ENCODE assay signal across 15 cellular contexts in genomic region chr3:133838916-133839800, GRCh38. TPM values are rescaled to one million over a fixed set of nuclear protein-coding genes. Genes with fewer than 3 reads are reported as not detected.
DNase-seq lines count a peak whose midpoint lies in the region; ATAC-seq and TF ChIP-seq lines count a peak whose summit lies in the region.
"Had no signal": no experiment of that assay in that cellular context is flagged by ENCODE, and none has a peak within 500 bp of the region (broad histone marks: within the 10 kb centered on the region; RNA-seq: fewer than 3 reads in every experiment).

No MANE protein-coding gene starts in this region.

- H3K9me3 ChIP-seq in Panc1 (ENCODE audit: control insufficient read depth, insufficient read depth, low read depth, low read length) = no peaks in the 10 kb centered on the region
- H3K9me3 ChIP-seq: A549, BLaER1 had no signal

- peak overlapping the region in 3 of 7 donors; percentile 15 to 37 (median 22) for H3K27ac Mint-ChIP-seq in CD14-positive monocyte
- peak overlapping the region; percentile 46 for H3K27ac Mint-ChIP-seq in stimulated activated effector memory CD8-positive, alpha-beta T cell treated with anti-CD3 and anti-CD28 coated beads, Interleukin-12 subunit alpha, Interleukin-12 subunit beta, amount 100 ng/mL, for 72 hours
- H3K27ac Mint-ChIP-seq: IgD-negative memory B cell had no signal

- H3K4me1 ChIP-seq in Panc1 (ENCODE audit: control insufficient read depth, insufficient read depth, low read length) = no peaks in the 10 kb centered on the region
- H3K4me1 ChIP-seq: A549 had no signal

- TF ChIP-seq CTCF in CD14-positive monocyte (IDR thresholded peaks at IDR 0.05) = no peak
- TF ChIP-seq CTCF in Panc1 (IDR thresholded peaks at IDR 0.05) = no peak

- POLR2A ChIA-PET in Panc1 (lab: Charles Lee) (no interaction called here), HEK293T (lab: Yijun Ruan, JAX) (no interaction called here)

- ATAC-seq in Panc1 = 0 out of 2 replicates have a peak, but pooled peaks have one; percentile 12
- no peak for ATAC-seq in stimulated activated effector memory CD8-positive, alpha-beta T cell treated with anti-CD3 and anti-CD28 coated beads, Interleukin-12 subunit alpha, Interleukin-12 subunit beta, amount 100 ng/mL, for 72 hours
- ATAC-seq: A549, HCT116 had no signal

- H3K4me3 ChIP-seq in Panc1 (ENCODE audit: low read depth in 2 of 2, low read length in 2 of 2) = no peak overlapping the region
- H3K4me3 ChIP-seq: A549, BLaER1, GM23248 had no signal

- H3K36me3 Mint-ChIP-seq in CD14-positive monocyte = no peaks in the 10 kb centered on the region
- H3K36me3 Mint-ChIP-seq in stimulated activated effector memory CD8-positive, alpha-beta T cell treated with anti-CD3 and anti-CD28 coated beads, Interleukin-12 subunit alpha, Interleukin-12 subunit beta, amount 100 ng/mL, for 72 hours = peaks cover 8% of the 10 kb centered on the region
- H3K36me3 Mint-ChIP-seq: CD4-positive, CD25-positive, alpha-beta regulatory T cell had no signal

- no peaks in the 10 kb centered on the region for H3K27me3 ChIP-seq in Panc1 (ENCODE audit: control insufficient read depth, insufficient read depth, low read length)
- H3K27me3 ChIP-seq: BLaER1 had no signal

- H3K27me3 Mint-ChIP-seq in CD14-positive monocyte (ENCODE audit: low read depth in 3 of 3) = peaks cover 0 to 2% (median 1%) of the 10 kb centered on the region in 3 donors
- H3K27me3 Mint-ChIP-seq: IgD-negative memory B cell had no signal

- BruUV-seq in Panc1 (replicated peaks; lab: Mats Ljungman, UMichigan) = no TSS peak

- DNase-seq in CD14-positive monocyte (ENCODE audit: low spot score) (peak; percentile 22), Panc1 (ENCODE audit: low read depth, low spot score) (no peak), islet precursor cell (peak; percentile 48), HEK293T (ENCODE audit: extremely low spot score) (no peak), NCI-H446 treated with DMSO at 0.1 percent for 48 hours (lab: John Stamatoyannopoulos, UW) (no peak), GDM1 (lab: John Stamatoyannopoulos, UW) (no peak)
- DNase-seq in stimulated activated effector memory CD8-positive, alpha-beta T cell treated with anti-CD3 and anti-CD28 coated beads, Interleukin-12 subunit alpha, Interleukin-12 subunit beta, amount 100 ng/mL, for 72 hours (ENCODE audit: low spot score in 2 of 2) = no peak
- DNase-seq: CD4-positive, CD25-positive, alpha-beta regulatory T cell; DMS53; GM23248 had no signal

- intact Hi-C loops in CD14-positive monocyte (cut with micrococcal nuclease) (no loop called here), Panc1 (cut with micrococcal nuclease; ENCODE audit: unreplicated experiment) (no loop called here)

- no peaks in the 10 kb centered on the region for H3K4me1 Mint-ChIP-seq in CD14-positive monocyte
- no peaks in the 10 kb centered on the region for H3K4me1 Mint-ChIP-seq in stimulated activated effector memory CD8-positive, alpha-beta T cell treated with anti-CD3 and anti-CD28 coated beads, Interleukin-12 subunit alpha, Interleukin-12 subunit beta, amount 100 ng/mL, for 72 hours
- H3K4me1 Mint-ChIP-seq: CD4-positive, CD25-positive, alpha-beta regulatory T cell; IgD-negative memory B cell had no signal

- in situ Hi-C loops in Panc1 (cut with HindIII; ENCODE audit: low pct_unique_long_range_greater_than_20kb, low sequenced_read_pairs) = no loop called here

- peaks cover 0 to under 1% (median 0%) of the 10 kb centered on the region in 7 donors for H3K9me3 Mint-ChIP-seq in CD14-positive monocyte
- no peaks in the 10 kb centered on the region for H3K9me3 Mint-ChIP-seq in stimulated activated effector memory CD8-positive, alpha-beta T cell treated with anti-CD3 and anti-CD28 coated beads, Interleukin-12 subunit alpha, Interleukin-12 subunit beta, amount 100 ng/mL, for 72 hours
- H3K9me3 Mint-ChIP-seq: IgD-negative memory B cell had no signal

- no peaks in the 10 kb centered on the region for H3K36me3 ChIP-seq in Panc1 (ENCODE audit: control insufficient read depth, insufficient read depth, low read length)
- H3K36me3 ChIP-seq: BLaER1 had no signal

- CTCF ChIA-PET in Panc1 (lab: Charles Lee) = no interaction called here
- CTCF ChIA-PET in HEK293T (lab: Yijun Ruan, JAX) = no interaction called here

- no peak overlapping the region for H3K27ac ChIP-seq in Panc1 (ENCODE audit: low read length)
- H3K27ac ChIP-seq: A549, BLaER1, GM23248 had no signal

- H3K4me3 Mint-ChIP-seq in CD14-positive monocyte = no peak overlapping the region
- H3K4me3 Mint-ChIP-seq in stimulated activated effector memory CD8-positive, alpha-beta T cell treated with anti-CD3 and anti-CD28 coated beads, Interleukin-12 subunit alpha, Interleukin-12 subunit beta, amount 100 ng/mL, for 72 hours = no peak overlapping the region
- H3K4me3 Mint-ChIP-seq: CD4-positive, CD25-positive, alpha-beta regulatory T cell; IgD-negative memory B cell had no signal

TF ChIP-seq in HEK293T, 16 proteins besides CTCF, POLR2A, EP300 and RAD21:
- TF ChIP-seq ELF4 (IDR thresholded peaks at IDR 0.05) (no peak), PKNOX1 (IDR thresholded peaks at IDR 0.05) (no peak), FOXM1 (IDR thresholded peaks at IDR 0.05; ENCODE audit: borderline replicate concordance) (no peak), CTBP1 (IDR thresholded peaks at IDR 0.05; ENCODE audit: borderline replicate concordance) (no peak), NFRKB (IDR thresholded peaks at IDR 0.05) (no peak), TARDBP (IDR thresholded peaks at IDR 0.05) (no peak), BHLHE40 (IDR thresholded peaks at IDR 0.05; ENCODE audit: borderline replicate concordance) (no peak), L3MBTL2 (conservative IDR thresholded peaks at IDR 0.05) (no peak), HDGF (IDR thresholded peaks at IDR 0.05; ENCODE audit: borderline replicate concordance) (no peak), FOXA1 (IDR thresholded peaks at IDR 0.05) (no peak), LEF1 (IDR thresholded peaks at IDR 0.05; ENCODE audit: borderline replicate concordance) (no peak), SP1 (IDR thresholded peaks at IDR 0.05) (no peak), FOXK2 (IDR thresholded peaks at IDR 0.05) (no peak), SUZ12 (IDR thresholded peaks at IDR 0.05) (no peak), ARNT (IDR thresholded peaks at IDR 0.05) (no peak), ZNF384 (IDR thresholded peaks at IDR 0.05) (no peak)

RNA-seq across cellular contexts. Expression of gene SRPRB, which starts 33.5 kb away (rescaled TPM):
- 10 to 100 TPM; 29.9 to 30.6 TPM for polyA plus RNA-seq in CD14-positive monocyte
- 73.5 TPM for total RNA-seq in Panc1 (2021; ENCODE audit: unreplicated experiment)
- 63.7 TPM for polyA plus RNA-seq in Panc1 (2012; ENCODE audit: insufficient read length)

RNA-seq across cellular contexts. Expression of gene RAB6B, which starts 56.5 kb away (rescaled TPM):
- polyA plus RNA-seq in CD14-positive monocyte = under 1 TPM in 1 of 2 donors, not detected in 1; 0.46 TPM
- total RNA-seq in Panc1 (2021; ENCODE audit: unreplicated experiment) = 49.2 TPM
- 113 TPM for polyA plus RNA-seq in Panc1 (2012; ENCODE audit: insufficient read length)
- total RNA-seq: HT-29 had no signal

Comparison
In these comparisons a context has a peak if more than half of its experiments do, and no peak if none do; other contexts are left out.
1. DNase-seq: peak in CD14-positive monocyte (single experiment) and islet precursor cell (single experiment); none in Panc1 (single experiment), stimulated activated effector memory CD8-positive, alpha-beta T cell treated with anti-CD3 and anti-CD28 coated beads, Interleukin-12 subunit alpha, Interleukin-12 subunit beta, amount 100 ng/mL, for 72 hours (0 of 2), HEK293T (single experiment), NCI-H446 treated with DMSO at 0.1 percent for 48 hours (single experiment) and GDM1 (single experiment).